Comparison of ENCODE assay signal across 15 cellular contexts in the genomic region with DNA sequence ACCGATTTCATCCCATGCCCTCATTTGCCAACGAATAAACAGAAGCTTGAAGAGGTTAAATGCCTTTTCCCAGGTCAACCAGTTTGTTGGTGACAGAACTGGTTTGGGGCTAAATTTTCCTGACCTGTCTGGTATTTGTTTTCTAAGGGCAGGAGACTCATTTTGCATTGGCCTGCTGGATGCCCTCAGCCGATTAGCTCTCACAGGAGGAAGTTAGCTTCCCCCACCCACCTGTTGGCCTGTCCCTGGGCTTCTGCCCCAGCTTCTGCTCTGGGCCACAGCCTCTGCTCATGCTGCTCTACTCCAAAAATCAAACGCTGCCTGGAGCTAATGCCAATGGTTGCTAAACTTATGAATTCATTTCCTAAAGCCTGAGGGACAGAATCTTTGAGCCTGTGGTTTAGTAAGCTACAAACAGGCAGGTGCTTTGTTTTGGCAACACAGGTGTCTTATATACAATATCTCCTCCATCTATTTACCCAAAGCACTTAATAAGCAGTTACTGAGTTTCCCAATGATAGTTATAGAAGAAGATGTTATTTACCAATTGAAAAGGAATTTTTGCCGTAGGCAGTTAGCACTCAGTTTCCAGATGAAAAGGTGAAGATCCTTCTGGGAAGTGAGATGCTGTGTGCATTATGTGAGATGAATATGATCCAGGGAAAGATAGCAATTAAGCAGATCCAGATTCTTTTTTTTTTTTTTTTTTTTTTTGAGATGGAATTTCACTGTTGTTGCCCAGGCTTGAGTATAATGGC.
DNase-seq lines count a peak whose midpoint lies in the region; ATAC-seq and TF ChIP-seq lines count a peak whose summit lies in the region.
"Had no signal": no experiment of that assay in that cellular context is flagged by ENCODE, and none has a peak within 500 bp of the region (broad histone marks: within the 10 kb centered on the region; RNA-seq: fewer than 3 reads in every experiment).

No MANE protein-coding gene starts in this region.

- ATAC-seq in HG02759 (IDR thresholded peaks at IDR 0.05; ENCODE audit: unreplicated experiment) = no peak

- no peaks in the 10 kb centered on the region for H4K20me1 ChIP-seq in neural progenitor cell (ENCODE audit: low read depth)

- H3K4me2 ChIP-seq in neural progenitor cell = no peak overlapping the region

- H3K36me3 Mint-ChIP-seq in neural progenitor cell = no peaks in the 10 kb centered on the region
- H3K36me3 Mint-ChIP-seq: activated CD4-positive, alpha-beta memory T cell treated with anti-CD3 and anti-CD28 coated beads for 36 hours had no signal

- DNase-seq in NCI-H2227 treated with DMSO at 0.1 percent for 48 hours (lab: John Stamatoyannopoulos, UW) (peak; percentile 1), NCI-H2227 (lab: John Stamatoyannopoulos, UW; ENCODE audit: unreplicated experiment) (no peak), NCI-H2029 treated with DMSO at 0.1 percent for 48 hours (lab: John Stamatoyannopoulos, UW) (peak; percentile 84), adipocyte (ENCODE audit: low read depth) (no peak), neural progenitor cell (ENCODE audit: low spot score) (no peak), foreskin melanocyte (no peak)
- no peak for DNase-seq in activated naive CD4-positive, alpha-beta T cell treated with anti-CD3 and anti-CD28 coated beads, Interleukin-2, amount 50 U/mL, for 16 hours
- DNase-seq: DMS79 had no signal

- no peak overlapping the region for H3K4me3 ChIP-seq in adipocyte (ENCODE audit: low read length)
- no peak overlapping the region for H3K4me3 ChIP-seq in neural progenitor cell
- H3K4me3 ChIP-seq: A549, Peyer's patch had no signal

- no peak overlapping the region for H3K27ac Mint-ChIP-seq in neural progenitor cell
- H3K27ac Mint-ChIP-seq: activated CD4-positive, alpha-beta memory T cell treated with anti-CD3 and anti-CD28 coated beads for 36 hours; activated naive CD8-positive, alpha-beta T cell treated with anti-CD3 and anti-CD28 coated beads, Interleukin-2, amount 50 U/mL, for 24 hours had no signal

- H3K27me3 ChIP-seq in adipocyte (replicated peaks; ENCODE audit: control insufficient read depth, insufficient read depth, low read length) (no peaks in the 10 kb centered on the region), neural progenitor cell (peaks cover 17% of the 10 kb centered on the region)
- H3K27me3 ChIP-seq: Peyer's patch had no signal

- no peak for TF ChIP-seq CTCF in neural progenitor cell (IDR thresholded peaks at IDR 0.05)

- no peaks in the 10 kb centered on the region for H3K9me3 ChIP-seq in adipocyte (ENCODE audit: control insufficient read depth, low read length)
- no peaks in the 10 kb centered on the region for H3K9me3 ChIP-seq in neural progenitor cell (ENCODE audit: low read depth)
- H3K9me3 ChIP-seq: A549, Peyer's patch had no signal

- H3K4me1 ChIP-seq in adipocyte (ENCODE audit: control insufficient read depth, insufficient read depth, low read length) (peaks cover 46% of the 10 kb centered on the region), neural progenitor cell (no peaks in the 10 kb centered on the region)
- H3K4me1 ChIP-seq: A549, Peyer's patch had no signal

- no peaks in the 10 kb centered on the region for H3K79me2 ChIP-seq in neural progenitor cell (ENCODE audit: low read depth)

- no peak overlapping the region for H3K4me3 Mint-ChIP-seq in neural progenitor cell
- H3K4me3 Mint-ChIP-seq: activated CD4-positive, alpha-beta memory T cell treated with anti-CD3 and anti-CD28 coated beads for 36 hours; activated naive CD8-positive, alpha-beta T cell treated with anti-CD3 and anti-CD28 coated beads, Interleukin-2, amount 50 U/mL, for 24 hours had no signal

- H3K9me3 Mint-ChIP-seq in neural progenitor cell = peaks cover 4% of the 10 kb centered on the region
- H3K9me3 Mint-ChIP-seq: activated CD4-positive, alpha-beta memory T cell treated with anti-CD3 and anti-CD28 coated beads for 36 hours; activated naive CD8-positive, alpha-beta T cell treated with anti-CD3 and anti-CD28 coated beads, Interleukin-2, amount 50 U/mL, for 24 hours had no signal

- H3K9ac ChIP-seq in adipocyte (ENCODE audit: low read length) (peak overlapping the region; percentile 87), neural progenitor cell (no peak overlapping the region)
- H3K9ac ChIP-seq: GM23248 had no signal

- H2AFZ ChIP-seq in neural progenitor cell (replicated peaks) = peak overlapping the region; percentile 26

- peaks cover 3% of the 10 kb centered on the region for H3K4me1 Mint-ChIP-seq in neural progenitor cell

- H3K27ac ChIP-seq in neural progenitor cell = no peak overlapping the region
- H3K27ac ChIP-seq: A549, GM23248, HL-60 had no signal

- no peaks in the 10 kb centered on the region for H3K36me3 ChIP-seq in adipocyte (ENCODE audit: control insufficient read depth, insufficient read depth, low read length, severe bottlenecking)
- no peaks in the 10 kb centered on the region for H3K36me3 ChIP-seq in neural progenitor cell
- H3K36me3 ChIP-seq: Peyer's patch had no signal

- peaks cover 4% of the 10 kb centered on the region for H3K27me3 Mint-ChIP-seq in neural progenitor cell (ENCODE audit: insufficient read depth, low read depth)
- H3K27me3 Mint-ChIP-seq: activated CD4-positive, alpha-beta memory T cell treated with anti-CD3 and anti-CD28 coated beads for 36 hours had no signal

- H3F3A ChIP-seq in neural progenitor cell (ENCODE audit: low read depth) = no peaks in the 10 kb centered on the region

Comparison
In these comparisons a context has a peak if more than half of its experiments do, and no peak if none do; other contexts are left out.
1. DNase-seq: peak in NCI-H2227 treated with DMSO at 0.1 percent for 48 hours (single experiment) and NCI-H2029 treated with DMSO at 0.1 percent for 48 hours (single experiment); none in NCI-H2227 (single experiment), adipocyte (single experiment), neural progenitor cell (single experiment), activated naive CD4-positive, alpha-beta T cell treated with anti-CD3 and anti-CD28 coated beads, Interleukin-2, amount 50 U/mL, for 16 hours (single experiment) and foreskin melanocyte (single experiment).